In genomic region chr9:121609845-121610637, GRCh38 we compare ENCODE assay signal across 9 cellular contexts. TPM values are rescaled to one million over a fixed set of nuclear protein-coding genes. Genes with fewer than 3 reads are reported as not detected.
DNase-seq lines count a peak whose midpoint lies in the region; ATAC-seq and TF ChIP-seq lines count a peak whose summit lies in the region.
"Had no signal": no experiment of that assay in that cellular context is flagged by ENCODE, and none has a peak within 500 bp of the region (broad histone marks: within the 10 kb centered on the region; RNA-seq: fewer than 3 reads in every experiment).

No MANE protein-coding gene starts in this region.

- H3K27me3 ChIP-seq in RWPE2 (ENCODE audit: insufficient read depth, poor library complexity, severe bottlenecking) = no peaks in the 10 kb centered on the region
- H3K27me3 ChIP-seq in gastroesophageal sphincter = no peaks in the 10 kb centered on the region
- H3K27me3 ChIP-seq in spleen (replicated peaks in 1 of 7) = peaks cover 0 to 86% (median 0%) of the 10 kb centered on the region in 7 donors

- H3K9me3 ChIP-seq in RWPE2 (ENCODE audit: severe bottlenecking) (no peaks in the 10 kb centered on the region), gastroesophageal sphincter (no peaks in the 10 kb centered on the region), spleen (no peaks in the 10 kb centered on the region)

- WGBS in gastroesophageal sphincter (ENCODE audit: low coverage in 1 of 2), 2 donors = 17% methylated on average over 2 of the region's 6 CpGs; no CpG with 5 or more reads in 1 of the 2 donors
- WGBS in spleen, 5 donors = 60 to 88% (median 74%) methylated on average over 6 of the region's 6 CpGs

- TF ChIP-seq EP300 in gastroesophageal sphincter (IDR thresholded peaks at IDR 0.05) = no peak

- H3K4me1 ChIP-seq in RWPE2 (ENCODE audit: insufficient read depth, poor library complexity, severe bottlenecking) (peaks cover 17% of the 10 kb centered on the region), gastroesophageal sphincter (peaks cover 5 to 90% (median 37%) of the 10 kb centered on the region in 3 donors), spleen (peaks cover 4 to 26% (median 12%) of the 10 kb centered on the region in 6 donors)

- H3K4me3 ChIP-seq in RWPE2 (ENCODE audit: severe bottlenecking) (no peak overlapping the region), gastroesophageal sphincter (no peak overlapping the region), spleen (no peak overlapping the region)

- intact Hi-C loops in posterior cingulate gyrus (cut with DNase I) = loop anchor here (10.0 kb wide), 1 partner anchor 55 kb away; no protein-coding TSS in a partner anchor
- intact Hi-C loops in spleen (cut with DNase I; ENCODE audit: low total_unique reads) = no loop called here

- TF ChIP-seq POLR2A in gastroesophageal sphincter (IDR thresholded peaks at IDR 0.05) = no peak
- TF ChIP-seq POLR2A in spleen (IDR thresholded peaks at IDR 0.05) = no peak

- peak; percentile 97 for ATAC-seq in RWPE2 (ENCODE audit: low read depth)
- ATAC-seq in gastroesophageal sphincter = peak; percentile 86
- ATAC-seq in GM19035 (IDR thresholded peaks at IDR 0.05; ENCODE audit: unreplicated experiment) = no peak

- H3K27ac ChIP-seq in RWPE2 (ENCODE audit: poor library complexity, severe bottlenecking) (no peak overlapping the region), gastroesophageal sphincter (peak overlapping the region in 3 of 4 donors; percentile 73 to 82 (median 74)), spleen (no peak overlapping the region)
- H3K27ac ChIP-seq: VCaP had no signal

- peak; percentile 48 for DNase-seq in DMS 273 (lab: John Stamatoyannopoulos, UW; ENCODE audit: unreplicated experiment)
- peak; percentile 84 for DNase-seq in RWPE2 (ENCODE audit: low spot score)
- peak in 6 of 10 donors; percentile 29 to 90 (median 62) for DNase-seq in posterior cingulate gyrus
- DNase-seq in spleen = no peak
- DNase-seq in NCI-H146 (lab: John Stamatoyannopoulos, UW) = no peak
- DNase-seq in SW 1271 (lab: John Stamatoyannopoulos, UW) = no peak

- TF ChIP-seq CTCF in RWPE2 (IDR thresholded peaks at IDR 0.05; ENCODE audit: poor library complexity, severe bottlenecking) (no peak), gastroesophageal sphincter (IDR thresholded peaks at IDR 0.05) (peak in 1 of 4 experiments; percentile 20), spleen (IDR thresholded peaks at IDR 0.05 in 8 of 11, conservative IDR thresholded peaks at IDR 0.05 in 3 of 11) (no peak)

- no peaks in the 10 kb centered on the region for H3K36me3 ChIP-seq in RWPE2 (ENCODE audit: low read depth)
- no peaks in the 10 kb centered on the region for H3K36me3 ChIP-seq in gastroesophageal sphincter
- no peaks in the 10 kb centered on the region for H3K36me3 ChIP-seq in spleen

RNA-seq across cellular contexts. Expression of gene DAB2IP, which starts 41.4 kb away (rescaled TPM):
- 10 to 100 TPM; 42.0 to 93.4 (median 47.9) TPM for total RNA-seq in gastroesophageal sphincter
- 10 to 100 TPM; 34.1 to 83.0 (median 48.5) TPM for total RNA-seq in spleen
- 10 to 100 TPM in 1 of 3 donors, 1 to 10 TPM in 2; 5.0 to 24.2 (median 6.0) TPM for polyA plus RNA-seq in spleen

Comparison
In these comparisons a context has a peak if more than half of its experiments do, and no peak if none do; other contexts are left out.
1. DNase-seq: peak in DMS 273 (single experiment), RWPE2 (single experiment) and posterior cingulate gyrus (6 of 10); none in spleen (single experiment), NCI-H146 (single experiment) and SW 1271 (0 of 2).
2. H3K27ac ChIP-seq: peak in gastroesophageal sphincter (3 of 4); none in RWPE2 (single experiment) and spleen (0 of 8).